17 cellular contexts compared by ENCODE assay signal in genomic region chrX:3244955-3245354, GRCh38.
DNase-seq lines count a peak whose midpoint lies in the region; ATAC-seq and TF ChIP-seq lines count a peak whose summit lies in the region.
"Had no signal": no experiment of that assay in that cellular context is flagged by ENCODE, and none has a peak within 500 bp of the region (broad histone marks: within the 10 kb centered on the region; RNA-seq: fewer than 3 reads in every experiment).

No MANE protein-coding gene starts in this region.

- ATAC-seq in HG02588 (IDR thresholded peaks at IDR 0.05; ENCODE audit: unreplicated experiment) (no peak), GM18861 (IDR thresholded peaks at IDR 0.05; ENCODE audit: unreplicated experiment) (no peak), GM21526 (IDR thresholded peaks at IDR 0.05; ENCODE audit: low FRiP score, unreplicated experiment) (no peak)

- BruUV-seq in A673 (replicated peaks; lab: Mats Ljungman, UMichigan): no TSS peak

- CTCF ChIA-PET in A673 (lab: Charles Lee): no interaction called here

- no peaks in the 10 kb centered on the region for H3K36me3 ChIP-seq in A673 (ENCODE audit: insufficient read depth, low read length, poor library complexity, severe bottlenecking)
- H3K36me3 ChIP-seq in GM23248 (ENCODE audit: low read depth): no peaks in the 10 kb centered on the region
- no peaks in the 10 kb centered on the region for H3K36me3 ChIP-seq in WERI-Rb-1
- H3K36me3 ChIP-seq in hepatocyte (replicated peaks; ENCODE audit: insufficient read depth, low read depth): no peaks in the 10 kb centered on the region
- H3K36me3 ChIP-seq in prostate gland: no peaks in the 10 kb centered on the region
- H3K36me3 ChIP-seq: neural progenitor cell had no signal

- TF ChIP-seq CTCF in A673 (conservative IDR thresholded peaks at IDR 0.05; ENCODE audit: low read depth, low read length) (0 out of 2 replicates have a peak, but pooled peaks have one; percentile 13), WERI-Rb-1 (IDR thresholded peaks at IDR 0.05; ENCODE audit: low read depth, low read length) (peak; percentile 27; the same call in 1 of the 2 replicates), hepatocyte (IDR thresholded peaks at IDR 0.05; ENCODE audit: poor library complexity) (no peak), prostate gland (IDR thresholded peaks at IDR 0.05) (peak in 1 of 4 experiments; percentile 42)

- H3K4me2 ChIP-seq in GM23248 (ENCODE audit: unreplicated experiment) (peak overlapping the region; percentile 61), hepatocyte (no peak overlapping the region)
- H3K4me2 ChIP-seq: neural progenitor cell had no signal

- no peak for TF ChIP-seq POLR2A in prostate gland (IDR thresholded peaks at IDR 0.05)

- DNase-seq in A673 (ENCODE audit: low spot score) (no peak), GM23248 (peak; percentile 17), WERI-Rb-1 (no peak), hepatocyte (ENCODE audit: low spot score) (no peak), prostate gland (ENCODE audit: low spot score) (no peak)
- DNase-seq: activated CD4-positive, CD25-positive, alpha-beta regulatory T cell treated with anti-CD3 and anti-CD28 coated beads, Interleukin-2, amount 50 U/mL, for 72 hours; activated T-cell treated with anti-CD3 and anti-CD28 coated beads, Interleukin-2, amount 50 U/mL, for 48 hours; caudate nucleus; CD4-positive, CD25-positive, alpha-beta regulatory T cell; islet precursor cell; NCI-H1436; NCI-H526 treated with DMSO at 0.1 percent for 48 hours; SW 1271 had no signal

- H3K27me3 ChIP-seq in A673 (replicated peaks; ENCODE audit: insufficient read depth, low read depth, low read length, poor library complexity) (peaks cover 3% of the 10 kb centered on the region), GM23248 (replicated peaks; ENCODE audit: insufficient read depth) (no peaks in the 10 kb centered on the region), WERI-Rb-1 (ENCODE audit: insufficient read depth, low read depth, severe bottlenecking) (no peaks in the 10 kb centered on the region), hepatocyte (no peaks in the 10 kb centered on the region), prostate gland (replicated peaks; ENCODE audit: insufficient read depth) (no peaks in the 10 kb centered on the region)
- H3K27me3 ChIP-seq: neural progenitor cell had no signal

- H3F3A ChIP-seq in GM23248 (ENCODE audit: insufficient read depth): peaks cover 11% of the 10 kb centered on the region; the same call in 1 of the 2 replicates

- H3K27ac ChIP-seq in A673 (ENCODE audit: low read depth, low read length, poor library complexity, severe bottlenecking): no peak overlapping the region
- H3K27ac ChIP-seq in GM23248: peak overlapping the region; percentile 71
- no peak overlapping the region for H3K27ac ChIP-seq in WERI-Rb-1
- H3K27ac ChIP-seq in hepatocyte: peak overlapping the region; percentile 24
- no peak overlapping the region for H3K27ac ChIP-seq in prostate gland
- H3K27ac ChIP-seq: neural progenitor cell had no signal

- peak overlapping the region; percentile 29; the same call in 1 of the 2 replicates for H3K9ac ChIP-seq in GM23248
- H3K9ac ChIP-seq: neural progenitor cell had no signal

- no peaks in the 10 kb centered on the region for H3K4me1 ChIP-seq in A673 (ENCODE audit: insufficient read depth, low read length, poor library complexity, severe bottlenecking)
- H3K4me1 ChIP-seq in GM23248 (ENCODE audit: insufficient read depth): peaks cover 16% of the 10 kb centered on the region
- H3K4me1 ChIP-seq in hepatocyte (ENCODE audit: insufficient read depth): no peaks in the 10 kb centered on the region
- no peaks in the 10 kb centered on the region for H3K4me1 ChIP-seq in prostate gland (replicated peaks)
- H3K4me1 ChIP-seq: neural progenitor cell had no signal

- H3K9me3 ChIP-seq in A673 (ENCODE audit: low read depth, low read length, poor library complexity, severe bottlenecking) (no peaks in the 10 kb centered on the region), GM23248 (ENCODE audit: low read depth) (no peaks in the 10 kb centered on the region), WERI-Rb-1 (ENCODE audit: severe bottlenecking) (no peaks in the 10 kb centered on the region), hepatocyte (ENCODE audit: low read depth) (no peaks in the 10 kb centered on the region), prostate gland (no peaks in the 10 kb centered on the region)

- intact Hi-C loops in A673 (cut with micrococcal nuclease; ENCODE audit: unreplicated experiment): no loop called here
- intact Hi-C loops in prostate gland (cut with DNase I): no loop called here

- H3K79me2 ChIP-seq in GM23248 (ENCODE audit: insufficient read depth) (no peaks in the 10 kb centered on the region), hepatocyte (no peaks in the 10 kb centered on the region)

- H3K9me2 ChIP-seq in GM23248 (ENCODE audit: insufficient read depth): no peaks in the 10 kb centered on the region
- no peaks in the 10 kb centered on the region for H3K9me2 ChIP-seq in hepatocyte (replicated peaks; ENCODE audit: insufficient read depth)

- no peaks in the 10 kb centered on the region for H4K20me1 ChIP-seq in GM23248 (ENCODE audit: insufficient read depth)
- H4K20me1 ChIP-seq in hepatocyte (ENCODE audit: insufficient read depth, poor library complexity, severe bottlenecking): no peaks in the 10 kb centered on the region

- in situ Hi-C loops in GM23248 (cut with MboI): no loop called here

- no peak overlapping the region for H3K4me3 ChIP-seq in A673 (ENCODE audit: low read depth, low read length, poor library complexity, severe bottlenecking)
- no peak overlapping the region for H3K4me3 ChIP-seq in GM23248
- H3K4me3 ChIP-seq in WERI-Rb-1 (ENCODE audit: low read depth, low read length): no peak overlapping the region
- H3K4me3 ChIP-seq in hepatocyte: no peak overlapping the region
- H3K4me3 ChIP-seq in prostate gland: no peak overlapping the region
- H3K4me3 ChIP-seq: neural progenitor cell had no signal

- POLR2A ChIA-PET in A673 (lab: Charles Lee; ENCODE audit: low non-redundant PET): no interaction called here

- H2AFZ ChIP-seq in GM23248 (no peak overlapping the region), hepatocyte (no peak overlapping the region)
- H2AFZ ChIP-seq: neural progenitor cell had no signal

Comparison
In these comparisons a context has a peak if more than half of its experiments do, and no peak if none do; other contexts are left out.
1. H3K27ac ChIP-seq: peak in GM23248 (single experiment) and hepatocyte (single experiment); none in A673 (single experiment), WERI-Rb-1 (single experiment) and prostate gland (0 of 2).